Comparison of ENCODE assay signal across 22 cellular contexts in genomic region chr1:6967431-6968079, GRCh38.
DNase-seq lines count a peak whose midpoint lies in the region; ATAC-seq and TF ChIP-seq lines count a peak whose summit lies in the region.
"Had no signal": no experiment of that assay in that cellular context is flagged by ENCODE, and none has a peak within 500 bp of the region (broad histone marks: within the 10 kb centered on the region; RNA-seq: fewer than 3 reads in every experiment).

No MANE protein-coding gene starts in this region.

- H3K9me3 Mint-ChIP-seq in brain: peaks cover 0 to 5% (median 0%) of the 10 kb centered on the region in 5 experiments
- H3K9me3 Mint-ChIP-seq: activated CD4-positive, alpha-beta memory T cell treated with anti-CD3 and anti-CD28 coated beads, Interleukin-2, amount 10 ng/mL, durations not matched to agents 7 days and 5 days; activated naive CD8-positive, alpha-beta T cell treated with anti-CD3 and anti-CD28 coated beads for 36 hours; naive thymus-derived CD4-positive, alpha-beta T cell had no signal

- intact Hi-C loops in gastrocnemius medialis (cut with DNase I; ENCODE audit: low total_unique reads): no loop called here

- TF ChIP-seq CTCF in NB4 (IDR thresholded peaks at IDR 0.05; ENCODE audit: low read depth, low read length) (no peak), brain (conservative IDR thresholded peaks at IDR 0.05) (no peak), gastrocnemius medialis (IDR thresholded peaks at IDR 0.05 in 4 of 5, conservative IDR thresholded peaks at IDR 0.05 in 1 of 5) (no peak)

- TF ChIP-seq POLR2A in NB4 (IDR thresholded peaks at IDR 0.05; ENCODE audit: extremely low read depth, insufficient read length) (no peak), gastrocnemius medialis (IDR thresholded peaks at IDR 0.05) (no peak)

- ATAC-seq in gastrocnemius medialis: no peak
- ATAC-seq: esophagus mucosa; heart left ventricle; naive thymus-derived CD4-positive, alpha-beta T cell had no signal

- H3K27me3 ChIP-seq in gastrocnemius medialis: no peaks in the 10 kb centered on the region

- H3K27ac ChIP-seq in gastrocnemius medialis: no peak overlapping the region
- H3K27ac ChIP-seq: breast epithelium, heart left ventricle, thoracic aorta had no signal

- in situ Hi-C loops in gastrocnemius medialis (cut with MboI; ENCODE audit: low sequenced_read_pairs in 4 of 4): no loop called here

- no peaks in the 10 kb centered on the region for H3K9me3 ChIP-seq in gastrocnemius medialis
- H3K9me3 ChIP-seq: breast epithelium, heart left ventricle, thoracic aorta had no signal

- H3K4me3 ChIP-seq in NB4 (ENCODE audit: low read depth, low read length) (no peak overlapping the region), gastrocnemius medialis (no peak overlapping the region)
- H3K4me3 ChIP-seq: breast epithelium, heart left ventricle, thoracic aorta had no signal

- H3K36me3 ChIP-seq in gastrocnemius medialis: no peaks in the 10 kb centered on the region
- H3K36me3 ChIP-seq: breast epithelium, heart left ventricle, thoracic aorta had no signal

- peak overlapping the region in 4 of 5 experiments; percentile 4 to 82 (median 64) for H3K27ac Mint-ChIP-seq in brain
- H3K27ac Mint-ChIP-seq: activated CD4-positive, alpha-beta memory T cell treated with anti-CD3 and anti-CD28 coated beads, Interleukin-2, amount 10 ng/mL, durations not matched to agents 7 days and 5 days; progenitor cell of endocrine pancreas had no signal

- H3K36me3 Mint-ChIP-seq in brain: no peaks in the 10 kb centered on the region
- H3K36me3 Mint-ChIP-seq: activated naive CD8-positive, alpha-beta T cell treated with anti-CD3 and anti-CD28 coated beads for 36 hours; naive thymus-derived CD4-positive, alpha-beta T cell had no signal

- H3K4me3 Mint-ChIP-seq in brain: no peak overlapping the region
- H3K4me3 Mint-ChIP-seq: activated CD4-positive, alpha-beta memory T cell treated with anti-CD3 and anti-CD28 coated beads, Interleukin-2, amount 10 ng/mL, durations not matched to agents 7 days and 5 days had no signal

- peaks cover 72% of the 10 kb centered on the region for H3K4me1 Mint-ChIP-seq in brain

- H3K4me1 ChIP-seq in gastrocnemius medialis: peaks cover 12 to 17% of the 10 kb centered on the region in 2 donors

- DNase-seq in AG20443 (ENCODE audit: low spot score) (peak; percentile 42), ELR (ENCODE audit: low read depth) (peak; percentile 62), NB4 (ENCODE audit: low read depth) (peak; percentile 93), hypothalamus (lab: John Stamatoyannopoulos, UW) (no peak), gastrocnemius medialis (no peak), NCI-H1092 (lab: John Stamatoyannopoulos, UW) (no peak), NCI-H2081 (lab: John Stamatoyannopoulos, UW) (no peak)
- DNase-seq: activated CD4-positive, alpha-beta memory T cell treated with anti-CD3 and anti-CD28 coated beads, Interleukin-2, amount 10 ng/mL, durations not matched to agents 7 days and 5 days; activated naive CD8-positive, alpha-beta T cell treated with anti-CD3 and anti-CD28 coated beads for 36 hours; activated T-cell treated with anti-CD3 and anti-CD28 coated beads, Interleukin-2, amount 50 U/mL, for 48 hours; AML-193; heart left ventricle; naive thymus-derived CD4-positive, alpha-beta T cell; NCI-H2081 treated with DMSO at 0.1 percent for 48 hours; NCI-H524; small intestine; SW 1271 had no signal

- H3K27me3 Mint-ChIP-seq in brain: peaks cover 3% of the 10 kb centered on the region

Comparison
In these comparisons a context has a peak if more than half of its experiments do, and no peak if none do; other contexts are left out.
1. DNase-seq: peak in AG20443 (single experiment), ELR (single experiment) and NB4 (single experiment); none in hypothalamus (0 of 51), gastrocnemius medialis (0 of 2), NCI-H1092 (single experiment) and NCI-H2081 (0 of 2).